Comparison of ENCODE assay signal across 19 cellular contexts in genomic region chr1:207845109-207845508, GRCh38.
A peak's percentile ranks its signal among the peaks of the same experiment; 100 is the strongest.
DNase-seq lines count a peak whose midpoint lies in the region; ATAC-seq and TF ChIP-seq lines count a peak whose summit lies in the region.
"Had no signal": no experiment of that assay in that cellular context is flagged by ENCODE, and none has a peak within 500 bp of the region (broad histone marks: within the 10 kb centered on the region; RNA-seq: fewer than 3 reads in every experiment).

No MANE protein-coding gene starts in this region.

- TF ChIP-seq CTCF in parathyroid adenoma (IDR thresholded peaks at IDR 0.05) = no peak

- H3K79me2 ChIP-seq in parathyroid adenoma = peaks cover 47% of the 10 kb centered on the region

- H3K27ac ChIP-seq in parathyroid adenoma = peak overlapping the region; percentile 19
- H3K27ac ChIP-seq: GM23248 had no signal

- no peaks in the 10 kb centered on the region for H3K9me3 Mint-ChIP-seq in effector memory CD8-positive, alpha-beta T cell
- H3K9me3 Mint-ChIP-seq: activated B cell treated with CpG ODN at 0.5 μM for 24 hours, nephron had no signal

- H3K36me3 Mint-ChIP-seq in effector memory CD8-positive, alpha-beta T cell (ENCODE audit: insufficient read depth) = peaks cover 26% of the 10 kb centered on the region

- H2AFZ ChIP-seq in parathyroid adenoma = no peak overlapping the region
- H2AFZ ChIP-seq: GM23248 had no signal

- in situ Hi-C loops in SK-MEL-5 (cut with HindIII; ENCODE audit: low pct_unique_long_range_greater_than_20kb, low sequenced_read_pairs) = no loop called here

- intact Hi-C loops in Right ventricle myocardium superior (cut with DNase I) = no loop called here

- H3K4me3 Mint-ChIP-seq in effector memory CD8-positive, alpha-beta T cell = no peak overlapping the region
- H3K4me3 Mint-ChIP-seq: activated B cell treated with CpG ODN at 0.5 μM for 24 hours, B cell, nephron had no signal

- ATAC-seq in Right ventricle myocardium superior (ENCODE audit: poor library complexity) = peak; percentile 60
- no peak for ATAC-seq in HG03045 (IDR thresholded peaks at IDR 0.05; ENCODE audit: unreplicated experiment)
- ATAC-seq in effector memory CD8-positive, alpha-beta T cell (replicated peaks) = no peak
- ATAC-seq: esophagus mucosa, left lobe of liver, Panc1 had no signal

- peak in 8 of 14 donors; percentile 26 to 74 (median 44) for DNase-seq in C1 segment of cervical spinal cord (lab: John Stamatoyannopoulos, UW)
- peak; percentile 80 for DNase-seq in SK-MEL-5 (ENCODE audit: low read depth, low spot score)
- no peak for DNase-seq in Right ventricle myocardium superior
- no peak for DNase-seq in NCI-H1105 treated with DMSO at 0.1 percent for 48 hours (lab: John Stamatoyannopoulos, UW)
- DNase-seq in effector memory CD8-positive, alpha-beta T cell = no peak
- no peak for DNase-seq in NCI-H2107 (lab: John Stamatoyannopoulos, UW)
- DNase-seq: activated B cell treated with CpG ODN at 0.5 μM for 24 hours, DMS79 treated with DMSO at 0.1 percent for 48 hours, MM.1S, NCI-H2081 treated with DMSO at 0.1 percent for 48 hours, NCI-H69 had no signal

- H3K27me3 ChIP-seq in parathyroid adenoma (ENCODE audit: control insufficient read depth, insufficient read depth, low read length) = no peaks in the 10 kb centered on the region

- no peak overlapping the region for H3K4me3 ChIP-seq in parathyroid adenoma (ENCODE audit: low read depth, low read length)
- H3K4me3 ChIP-seq: GM23248 had no signal

- H3K9ac ChIP-seq in parathyroid adenoma = no peak overlapping the region
- H3K9ac ChIP-seq: GM23248 had no signal

- H3K4me1 ChIP-seq in parathyroid adenoma = peaks cover 7% of the 10 kb centered on the region

- no peaks in the 10 kb centered on the region for H3K9me3 ChIP-seq in parathyroid adenoma (ENCODE audit: control insufficient read depth, low read length)

- H3K4me2 ChIP-seq in parathyroid adenoma (ENCODE audit: low read length) = peak overlapping the region; percentile 33

- peak overlapping the region in 1 of 2 donors; percentile 71 for H3K27ac Mint-ChIP-seq in effector memory CD8-positive, alpha-beta T cell
- H3K27ac Mint-ChIP-seq: activated B cell treated with CpG ODN at 0.5 μM for 24 hours, B cell had no signal

- H3K36me3 ChIP-seq in parathyroid adenoma (ENCODE audit: control insufficient read depth, insufficient read depth, low read length) = no peaks in the 10 kb centered on the region

- peaks cover 49 to 71% of the 10 kb centered on the region in 2 donors for H3K4me1 Mint-ChIP-seq in effector memory CD8-positive, alpha-beta T cell (ENCODE audit: low read depth in 2 of 2)
- H3K4me1 Mint-ChIP-seq: nephron had no signal

- H3K27me3 Mint-ChIP-seq in effector memory CD8-positive, alpha-beta T cell = no peaks in the 10 kb centered on the region
- H3K27me3 Mint-ChIP-seq: activated B cell treated with CpG ODN at 0.5 μM for 24 hours, B cell had no signal

Comparison
In these comparisons a context has a peak if more than half of its experiments do, and no peak if none do; other contexts are left out.
1. DNase-seq: peak in C1 segment of cervical spinal cord (8 of 14) and SK-MEL-5 (single experiment); none in Right ventricle myocardium superior (single experiment), NCI-H1105 treated with DMSO at 0.1 percent for 48 hours (single experiment), effector memory CD8-positive, alpha-beta T cell (0 of 3) and NCI-H2107 (single experiment).